Comparison of ENCODE assay signal across 1 cellular context in the genomic region with DNA sequence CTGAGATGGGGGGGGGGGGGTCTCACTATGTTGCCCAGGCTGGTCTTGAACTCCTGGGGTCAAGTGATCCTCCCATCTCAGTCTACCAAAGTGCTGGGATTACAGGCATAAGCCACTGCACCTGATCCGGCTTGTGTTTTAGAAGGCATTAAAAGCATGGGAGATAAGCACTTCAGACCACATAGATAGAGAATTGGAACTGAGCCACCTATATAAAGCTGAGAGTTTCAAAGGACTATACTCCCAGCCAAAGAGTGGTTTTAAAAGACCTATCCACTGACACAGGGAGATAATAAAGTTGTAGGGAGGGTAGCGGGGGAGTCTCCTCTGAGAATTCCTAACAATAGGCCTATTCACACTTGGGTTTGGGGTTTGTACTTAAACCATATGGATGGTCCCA.
TF ChIP-seq lines count a peak whose summit lies in the region.

No MANE protein-coding gene starts in this region.

TF ChIP-seq in K562, 482 proteins besides CTCF, POLR2A, EP300 and RAD21 (continued from another document):
- TF ChIP-seq ATF1 (CRISPR knock-in tag; IDR thresholded peaks at IDR 0.05): no peak
- no peak for TF ChIP-seq ATF1 (tag; IDR thresholded peaks at IDR 0.05)
- peak; percentile 46; the same call in 1 of the 2 replicates for TF ChIP-seq HES1 (IDR thresholded peaks at IDR 0.05; ENCODE audit: low read depth)
- no peak for TF ChIP-seq ELF2 (CRISPR knock-in tag; IDR thresholded peaks at IDR 0.05)
- peak in 1 of 2 experiments; percentile 60; a peak in 1 of 4 replicates for TF ChIP-seq TEAD1 (CRISPR knock-in tag; IDR thresholded peaks at IDR 0.05)
- TF ChIP-seq, protein P1, sequence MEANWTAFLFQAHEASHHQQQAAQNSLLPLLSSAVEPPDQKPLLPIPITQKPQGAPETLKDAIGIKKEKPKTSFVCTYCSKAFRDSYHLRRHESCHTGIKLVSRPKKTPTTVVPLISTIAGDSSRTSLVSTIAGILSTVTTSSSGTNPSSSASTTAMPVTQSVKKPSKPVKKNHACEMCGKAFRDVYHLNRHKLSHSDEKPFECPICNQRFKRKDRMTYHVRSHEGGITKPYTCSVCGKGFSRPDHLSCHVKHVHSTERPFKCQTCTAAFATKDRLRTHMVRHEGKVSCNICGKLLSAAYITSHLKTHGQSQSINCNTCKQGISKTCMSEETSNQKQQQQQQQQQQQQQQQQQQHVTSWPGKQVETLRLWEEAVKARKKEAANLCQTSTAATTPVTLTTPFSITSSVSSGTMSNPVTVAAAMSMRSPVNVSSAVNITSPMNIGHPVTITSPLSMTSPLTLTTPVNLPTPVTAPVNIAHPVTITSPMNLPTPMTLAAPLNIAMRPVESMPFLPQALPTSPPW (CRISPR knock-in tag; IDR thresholded peaks at IDR 0.05): peak; percentile 46; the same call in 1 of the 2 replicates
- TF ChIP-seq TEAD4 (IDR thresholded peaks at IDR 0.05; ENCODE audit: low read length): peak; percentile 37; the same call in 1 of the 2 replicates
- no peak for TF ChIP-seq TEAD4 (CRISPR knock-in tag; IDR thresholded peaks at IDR 0.05; ENCODE audit: borderline replicate concordance)
- TF ChIP-seq TAL1 (IDR thresholded peaks at IDR 0.05): peak; percentile 38; the same call in 1 of the 2 replicates
- TF ChIP-seq RCOR1 (IDR thresholded peaks at IDR 0.05; ENCODE audit: borderline replicate concordance in 1 of 2, low read depth in 2 of 2, low read length in 2 of 2): peak in 1 of 2 experiments; percentile 87; a peak in 2 of 4 replicates
- TF ChIP-seq, protein P2, sequence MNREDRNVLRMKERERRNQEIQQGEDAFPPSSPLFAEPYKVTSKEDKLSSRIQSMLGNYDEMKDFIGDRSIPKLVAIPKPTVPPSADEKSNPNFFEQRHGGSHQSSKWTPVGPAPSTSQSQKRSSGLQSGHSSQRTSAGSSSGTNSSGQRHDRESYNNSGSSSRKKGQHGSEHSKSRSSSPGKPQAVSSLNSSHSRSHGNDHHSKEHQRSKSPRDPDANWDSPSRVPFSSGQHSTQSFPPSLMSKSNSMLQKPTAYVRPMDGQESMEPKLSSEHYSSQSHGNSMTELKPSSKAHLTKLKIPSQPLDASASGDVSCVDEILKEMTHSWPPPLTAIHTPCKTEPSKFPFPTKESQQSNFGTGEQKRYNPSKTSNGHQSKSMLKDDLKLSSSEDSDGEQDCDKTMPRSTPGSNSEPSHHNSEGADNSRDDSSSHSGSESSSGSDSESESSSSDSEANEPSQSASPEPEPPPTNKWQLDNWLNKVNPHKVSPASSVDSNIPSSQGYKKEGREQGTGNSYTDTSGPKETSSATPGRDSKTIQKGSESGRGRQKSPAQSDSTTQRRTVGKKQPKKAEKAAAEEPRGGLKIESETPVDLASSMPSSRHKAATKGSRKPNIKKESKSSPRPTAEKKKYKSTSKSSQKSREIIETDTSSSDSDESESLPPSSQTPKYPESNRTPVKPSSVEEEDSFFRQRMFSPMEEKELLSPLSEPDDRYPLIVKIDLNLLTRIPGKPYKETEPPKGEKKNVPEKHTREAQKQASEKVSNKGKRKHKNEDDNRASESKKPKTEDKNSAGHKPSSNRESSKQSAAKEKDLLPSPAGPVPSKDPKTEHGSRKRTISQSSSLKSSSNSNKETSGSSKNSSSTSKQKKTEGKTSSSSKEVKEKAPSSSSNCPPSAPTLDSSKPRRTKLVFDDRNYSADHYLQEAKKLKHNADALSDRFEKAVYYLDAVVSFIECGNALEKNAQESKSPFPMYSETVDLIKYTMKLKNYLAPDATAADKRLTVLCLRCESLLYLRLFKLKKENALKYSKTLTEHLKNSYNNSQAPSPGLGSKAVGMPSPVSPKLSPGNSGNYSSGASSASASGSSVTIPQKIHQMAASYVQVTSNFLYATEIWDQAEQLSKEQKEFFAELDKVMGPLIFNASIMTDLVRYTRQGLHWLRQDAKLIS (CRISPR knock-in tag; IDR thresholded peaks at IDR 0.05): no peak
- TF ChIP-seq ZEB2 (IDR thresholded peaks at IDR 0.05): peak; percentile 50; the same call in 1 of the 2 replicates
- TF ChIP-seq MIER1 (IDR thresholded peaks at IDR 0.05; ENCODE audit: low read depth): peak; percentile 57; the same call in 1 of the 2 replicates
- TF ChIP-seq, protein P3, sequence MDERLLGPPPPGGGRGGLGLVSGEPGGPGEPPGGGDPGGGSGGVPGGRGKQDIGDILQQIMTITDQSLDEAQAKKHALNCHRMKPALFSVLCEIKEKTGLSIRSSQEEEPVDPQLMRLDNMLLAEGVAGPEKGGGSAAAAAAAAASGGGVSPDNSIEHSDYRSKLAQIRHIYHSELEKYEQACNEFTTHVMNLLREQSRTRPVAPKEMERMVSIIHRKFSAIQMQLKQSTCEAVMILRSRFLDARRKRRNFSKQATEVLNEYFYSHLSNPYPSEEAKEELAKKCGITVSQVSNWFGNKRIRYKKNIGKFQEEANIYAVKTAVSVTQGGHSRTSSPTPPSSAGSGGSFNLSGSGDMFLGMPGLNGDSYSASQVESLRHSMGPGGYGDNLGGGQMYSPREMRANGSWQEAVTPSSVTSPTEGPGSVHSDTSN (CRISPR knock-in tag; IDR thresholded peaks at IDR 0.05; ENCODE audit: low read depth): no peak
- TF ChIP-seq, protein P3 (tag; conservative IDR thresholded peaks at IDR 0.05; ENCODE audit: low read depth): no peak
- TF ChIP-seq CBFA2T3 (IDR thresholded peaks at IDR 0.05): peak; percentile 78
- TF ChIP-seq BHLHE40 (IDR thresholded peaks at IDR 0.05; ENCODE audit: low read length): peak; percentile 39; the same call in 1 of the 2 replicates
- TF ChIP-seq, protein P4, sequence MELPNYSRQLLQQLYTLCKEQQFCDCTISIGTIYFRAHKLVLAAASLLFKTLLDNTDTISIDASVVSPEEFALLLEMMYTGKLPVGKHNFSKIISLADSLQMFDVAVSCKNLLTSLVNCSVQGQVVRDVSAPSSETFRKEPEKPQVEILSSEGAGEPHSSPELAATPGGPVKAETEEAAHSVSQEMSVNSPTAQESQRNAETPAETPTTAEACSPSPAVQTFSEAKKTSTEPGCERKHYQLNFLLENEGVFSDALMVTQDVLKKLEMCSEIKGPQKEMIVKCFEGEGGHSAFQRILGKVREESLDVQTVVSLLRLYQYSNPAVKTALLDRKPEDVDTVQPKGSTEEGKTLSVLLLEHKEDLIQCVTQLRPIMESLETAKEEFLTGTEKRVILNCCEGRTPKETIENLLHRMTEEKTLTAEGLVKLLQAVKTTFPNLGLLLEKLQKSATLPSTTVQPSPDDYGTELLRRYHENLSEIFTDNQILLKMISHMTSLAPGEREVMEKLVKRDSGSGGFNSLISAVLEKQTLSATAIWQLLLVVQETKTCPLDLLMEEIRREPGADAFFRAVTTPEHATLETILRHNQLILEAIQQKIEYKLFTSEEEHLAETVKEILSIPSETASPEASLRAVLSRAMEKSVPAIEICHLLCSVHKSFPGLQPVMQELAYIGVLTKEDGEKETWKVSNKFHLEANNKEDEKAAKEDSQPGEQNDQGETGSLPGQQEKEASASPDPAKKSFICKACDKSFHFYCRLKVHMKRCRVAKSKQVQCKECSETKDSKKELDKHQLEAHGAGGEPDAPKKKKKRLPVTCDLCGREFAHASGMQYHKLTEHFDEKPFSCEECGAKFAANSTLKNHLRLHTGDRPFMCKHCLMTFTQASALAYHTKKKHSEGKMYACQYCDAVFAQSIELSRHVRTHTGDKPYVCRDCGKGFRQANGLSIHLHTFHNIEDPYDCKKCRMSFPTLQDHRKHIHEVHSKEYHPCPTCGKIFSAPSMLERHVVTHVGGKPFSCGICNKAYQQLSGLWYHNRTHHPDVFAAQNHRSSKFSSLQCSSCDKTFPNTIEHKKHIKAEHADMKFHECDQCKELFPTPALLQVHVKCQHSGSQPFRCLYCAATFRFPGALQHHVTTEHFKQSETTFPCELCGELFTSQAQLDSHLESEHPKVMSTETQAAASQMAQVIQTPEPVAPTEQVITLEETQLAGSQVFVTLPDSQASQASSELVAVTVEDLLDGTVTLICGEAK (IDR thresholded peaks at IDR 0.05): peak; percentile 85
- TF ChIP-seq, protein P4 (CRISPR knock-in tag; IDR thresholded peaks at IDR 0.05): no peak
- peak; percentile 78 to 90 for TF ChIP-seq KDM1A (IDR thresholded peaks at IDR 0.05)
- peak; percentile 40; the same call in 1 of the 2 replicates for TF ChIP-seq SMARCE1 (IDR thresholded peaks at IDR 0.05)
- TF ChIP-seq CBFA2T2 (conservative IDR thresholded peaks at IDR 0.05): peak; percentile 56
- no peak for TF ChIP-seq FOXK1 (CRISPR knock-in tag; IDR thresholded peaks at IDR 0.05; ENCODE audit: borderline replicate concordance)
- peak; percentile 85 for TF ChIP-seq SOX6 (IDR thresholded peaks at IDR 0.05)
- TF ChIP-seq HDAC1 (IDR thresholded peaks at IDR 0.05): peak in 1 of 2 experiments; percentile 56; a peak in 1 of 4 replicates
- 0 out of 4 replicates have a peak, but pooled peaks of 1 of the 2 experiments have one; percentile 31 for TF ChIP-seq TBL1XR1 (IDR thresholded peaks at IDR 0.05; ENCODE audit: low read length in 2 of 2)
- peak; percentile 71 for TF ChIP-seq ARID1B (IDR thresholded peaks at IDR 0.05)
- TF ChIP-seq DPF2 (IDR thresholded peaks at IDR 0.05): peak; percentile 47; the same call in 1 of the 2 replicates
- TF ChIP-seq TCF7 (IDR thresholded peaks at IDR 0.05; ENCODE audit: borderline replicate concordance): no peak
TF ChIP-seq in K562: peak in this region for 25.
